ENCODE assay signal across 10 cellular contexts in the genomic region with DNA sequence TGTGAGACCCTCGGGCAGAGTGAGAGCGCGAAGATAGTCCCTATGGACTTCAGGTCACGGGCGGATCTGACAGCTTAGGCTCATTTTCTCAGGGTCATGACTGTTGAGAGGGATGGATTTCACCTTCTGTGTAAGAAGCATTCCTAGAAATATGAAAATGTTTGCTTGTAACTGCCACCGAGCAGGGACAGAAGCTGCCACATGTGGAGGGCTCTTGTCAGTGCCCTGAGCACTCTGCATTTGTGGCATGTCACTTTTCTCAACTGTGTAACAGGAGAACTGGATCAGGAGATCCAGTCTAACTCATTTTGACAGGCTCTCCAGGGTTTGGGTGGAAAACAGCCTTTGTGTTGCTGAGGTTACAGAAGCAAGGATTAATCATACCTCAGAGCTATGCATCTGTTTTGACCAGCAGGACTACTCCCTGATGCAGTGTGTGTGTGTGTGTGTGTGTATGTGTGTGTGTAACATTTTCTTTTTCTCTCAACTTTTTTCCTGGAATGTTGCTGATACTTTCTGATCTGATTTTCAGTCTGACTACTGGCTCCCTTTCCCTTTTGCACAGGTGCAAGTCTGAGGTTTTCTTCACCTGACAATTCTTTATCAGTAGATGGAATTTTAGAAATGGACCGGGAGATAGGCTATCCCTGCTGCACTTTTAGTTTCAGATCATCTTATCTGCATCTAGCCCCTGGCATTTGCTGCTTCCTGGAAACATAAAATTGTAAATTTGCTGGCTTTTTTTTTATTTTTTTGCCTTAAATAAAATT.
DNase-seq lines count a peak whose midpoint lies in the region; ATAC-seq and TF ChIP-seq lines count a peak whose summit lies in the region.
"Had no signal": no experiment of that assay in that cellular context is flagged by ENCODE, and none has a peak within 500 bp of the region (broad histone marks: within the 10 kb centered on the region; RNA-seq: fewer than 3 reads in every experiment).

No MANE protein-coding gene starts in this region.

- no peaks in the 10 kb centered on the region for H3K9me3 ChIP-seq in T-helper 17 cell (ENCODE audit: control insufficient read depth, low read length, poor library complexity, severe bottlenecking)
- H3K9me3 ChIP-seq: heart right ventricle had no signal

- DNase-seq in activated T-cell treated with anti-CD3 and anti-CD28 coated beads, Interleukin-2, amount 50 U/mL, for 24 hours: no peak
- no peak for DNase-seq in activated T-cell treated with anti-CD3 and anti-CD28 coated beads, Interleukin-2, amount 50 U/mL, for 4 hours
- DNase-seq in T-helper 17 cell (no peak), fibroblast of villous mesenchyme (ENCODE audit: low read depth) (peak; percentile 39), T1000 (lab: John Stamatoyannopoulos, UW) (no peak), activated gamma-delta T cell treated with Interleukin-2 at 50 U/mL for 16 hours (no peak)
- no peak for DNase-seq in stimulated activated naive CD8-positive, alpha-beta T cell treated with anti-CD3 and anti-CD28 coated beads, Interleukin-15, Interleukin-2, amounts not matched to agents 100 U/mL and 50 U/mL, for 24 hours
- DNase-seq: heart right ventricle, NCI-H1694 had no signal

- no peak for ATAC-seq in activated T-cell treated with anti-CD3 and anti-CD28 coated beads, Interleukin-2, amount 50 U/mL, for 4 hours
- ATAC-seq in T-helper 17 cell (no peak), GM18498 (IDR thresholded peaks at IDR 0.05; ENCODE audit: unreplicated experiment) (no peak)
- peak; percentile 42 for ATAC-seq in stimulated activated naive CD8-positive, alpha-beta T cell treated with anti-CD3 and anti-CD28 coated beads, Interleukin-15, Interleukin-2, amounts not matched to agents 100 U/mL and 50 U/mL, for 24 hours

- peaks cover 4% of the 10 kb centered on the region for H3K9me3 Mint-ChIP-seq in activated T-cell treated with anti-CD3 and anti-CD28 coated beads, Interleukin-2, amount 50 U/mL, for 24 hours
- peaks cover 9% of the 10 kb centered on the region for H3K9me3 Mint-ChIP-seq in activated T-cell treated with anti-CD3 and anti-CD28 coated beads, Interleukin-2, amount 50 U/mL, for 4 hours

- TF ChIP-seq CTCF in fibroblast of villous mesenchyme (IDR thresholded peaks at IDR 0.05; ENCODE audit: insufficient read depth, low read depth, low read length): no peak

- peaks cover 17% of the 10 kb centered on the region for H3K27me3 Mint-ChIP-seq in activated T-cell treated with anti-CD3 and anti-CD28 coated beads, Interleukin-2, amount 50 U/mL, for 24 hours
- peaks cover 4% of the 10 kb centered on the region for H3K27me3 Mint-ChIP-seq in activated T-cell treated with anti-CD3 and anti-CD28 coated beads, Interleukin-2, amount 50 U/mL, for 4 hours (ENCODE audit: low read depth)
- H3K27me3 Mint-ChIP-seq in T-helper 17 cell: peaks cover 12% of the 10 kb centered on the region

- H3K27ac Mint-ChIP-seq in activated T-cell treated with anti-CD3 and anti-CD28 coated beads, Interleukin-2, amount 50 U/mL, for 24 hours: peak overlapping the region; percentile 87
- peak overlapping the region; percentile 22 for H3K27ac Mint-ChIP-seq in T-helper 17 cell

- H3K4me3 Mint-ChIP-seq in activated T-cell treated with anti-CD3 and anti-CD28 coated beads, Interleukin-2, amount 50 U/mL, for 24 hours: no peak overlapping the region
- no peak overlapping the region for H3K4me3 Mint-ChIP-seq in activated T-cell treated with anti-CD3 and anti-CD28 coated beads, Interleukin-2, amount 50 U/mL, for 4 hours
- peak overlapping the region; percentile 61 for H3K4me3 Mint-ChIP-seq in T-helper 17 cell

- no peaks in the 10 kb centered on the region for H3K36me3 Mint-ChIP-seq in activated T-cell treated with anti-CD3 and anti-CD28 coated beads, Interleukin-2, amount 50 U/mL, for 24 hours (ENCODE audit: low read depth)
- H3K36me3 Mint-ChIP-seq in activated T-cell treated with anti-CD3 and anti-CD28 coated beads, Interleukin-2, amount 50 U/mL, for 4 hours (ENCODE audit: insufficient read depth): no peaks in the 10 kb centered on the region
- no peaks in the 10 kb centered on the region for H3K36me3 Mint-ChIP-seq in T-helper 17 cell (ENCODE audit: low read depth)

- H3K4me1 Mint-ChIP-seq in activated T-cell treated with anti-CD3 and anti-CD28 coated beads, Interleukin-2, amount 50 U/mL, for 24 hours (ENCODE audit: low read depth): peaks cover 33% of the 10 kb centered on the region
- peaks cover 29% of the 10 kb centered on the region for H3K4me1 Mint-ChIP-seq in activated T-cell treated with anti-CD3 and anti-CD28 coated beads, Interleukin-2, amount 50 U/mL, for 4 hours (ENCODE audit: low read depth)
- peaks cover 20% of the 10 kb centered on the region for H3K4me1 Mint-ChIP-seq in T-helper 17 cell

- H3K4me3 ChIP-seq in fibroblast of villous mesenchyme (ENCODE audit: low read depth, low read length): no peak overlapping the region
- H3K4me3 ChIP-seq: heart right ventricle had no signal
